Comparison of ENCODE assay signal across 11 cellular contexts in the genomic region with DNA sequence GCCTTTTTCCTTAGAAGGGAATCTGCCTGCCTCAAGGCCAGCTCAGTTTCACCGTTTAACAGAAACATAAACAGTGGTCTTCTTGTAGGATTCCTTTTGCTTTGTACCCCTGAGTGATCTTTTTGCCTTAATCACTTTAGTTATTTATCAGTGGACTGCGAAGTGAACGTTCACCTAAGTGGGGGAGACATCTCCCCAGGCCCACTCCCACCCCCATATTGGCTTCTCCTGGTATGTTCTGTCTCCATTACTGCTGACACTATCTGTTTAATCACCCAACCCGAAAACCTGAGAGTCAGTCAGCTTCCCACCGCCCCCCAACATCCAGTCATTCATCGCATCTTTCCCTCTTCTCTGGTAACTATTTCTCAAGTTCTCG. TPM values are rescaled to one million over a fixed set of nuclear protein-coding genes. Genes with fewer than 3 reads are reported as not detected.
DNase-seq lines count a peak whose midpoint lies in the region; ATAC-seq and TF ChIP-seq lines count a peak whose summit lies in the region.
"Had no signal": no experiment of that assay in that cellular context is flagged by ENCODE, and none has a peak within 500 bp of the region (broad histone marks: within the 10 kb centered on the region; RNA-seq: fewer than 3 reads in every experiment).

No MANE protein-coding gene starts in this region.

- H3K27me3 Mint-ChIP-seq in activated CD4-positive, alpha-beta T cell treated with anti-CD3 and anti-CD28 coated beads, Interleukin-2, amount 10 ng/mL, durations not matched to agents 7 days and 5 days: no peaks in the 10 kb centered on the region

- peaks cover 33% of the 10 kb centered on the region for H3K4me1 ChIP-seq in smooth muscle cell (ENCODE audit: low read depth)

- peak overlapping the region; percentile 72 for H3K4me3 ChIP-seq in SU-DHL-6 (ENCODE audit: insufficient read depth, low read length, poor library complexity, severe bottlenecking)
- peak overlapping the region; percentile 80 for H3K4me3 ChIP-seq in fibroblast of mammary gland (ENCODE audit: control insufficient read depth, low read depth, low read length)
- H3K4me3 ChIP-seq in smooth muscle cell: peak overlapping the region; percentile 87

- no peak for TF ChIP-seq CTCF in SU-DHL-6 (IDR thresholded peaks at IDR 0.05; ENCODE audit: insufficient read depth, low read length, poor library complexity, severe bottlenecking)
- TF ChIP-seq CTCF in fibroblast of mammary gland (conservative IDR thresholded peaks at IDR 0.05; ENCODE audit: control insufficient read depth, insufficient read depth, low read depth, low read length): no peak
- no peak for TF ChIP-seq CTCF in smooth muscle cell (IDR thresholded peaks at IDR 0.05; ENCODE audit: borderline replicate concordance, insufficient read depth, poor library complexity, severe bottlenecking)

- peaks cover 13% of the 10 kb centered on the region; the same call in 1 of the 2 replicates for H3K36me3 ChIP-seq in SU-DHL-6 (ENCODE audit: low read length)
- no peaks in the 10 kb centered on the region for H3K36me3 ChIP-seq in smooth muscle cell (ENCODE audit: low read depth)

- peak overlapping the region; percentile 81 for H3K4me2 ChIP-seq in SU-DHL-6 (ENCODE audit: low read depth, low read length, poor library complexity, severe bottlenecking)
- peak overlapping the region; percentile 93 for H3K4me2 ChIP-seq in smooth muscle cell

- H3K9me3 Mint-ChIP-seq in activated CD4-positive, alpha-beta T cell treated with anti-CD3 and anti-CD28 coated beads, Interleukin-2, amount 10 ng/mL, durations not matched to agents 7 days and 5 days: no peaks in the 10 kb centered on the region

- no peaks in the 10 kb centered on the region for H3F3A ChIP-seq in SU-DHL-6 (ENCODE audit: insufficient read depth)
- H3F3A ChIP-seq in smooth muscle cell (ENCODE audit: low read depth): peaks cover 22% of the 10 kb centered on the region

- ATAC-seq in GM21390 (IDR thresholded peaks at IDR 0.05; ENCODE audit: unreplicated experiment) (no peak), GM18867 (IDR thresholded peaks at IDR 0.05; ENCODE audit: unreplicated experiment) (no peak)
- ATAC-seq: sciatic nerve had no signal

- no peak for DNase-seq in activated CD4-positive, alpha-beta T cell treated with anti-CD3 and anti-CD28 coated beads, Interleukin-2, amount 10 ng/mL, durations not matched to agents 7 days and 5 days
- DNase-seq in activated CD4-positive, alpha-beta T cell treated with anti-CD3 and anti-CD28 coated beads for 4 hours: no peak
- DNase-seq in fibroblast of mammary gland (ENCODE audit: low read depth): no peak
- no peak for DNase-seq in smooth muscle cell (lab: John Stamatoyannopoulos, UW; ENCODE audit: unreplicated experiment)
- DNase-seq in C1 segment of cervical spinal cord (lab: John Stamatoyannopoulos, UW): no peak
- DNase-seq: NCI-H2171 had no signal

- H3K27ac ChIP-seq in SU-DHL-6 (ENCODE audit: low read depth, low read length) (no peak overlapping the region), smooth muscle cell (ENCODE audit: low read depth) (peak overlapping the region; percentile 21)
- H3K27ac ChIP-seq: vagina had no signal

- peaks cover 52% of the 10 kb centered on the region for H3K36me3 Mint-ChIP-seq in activated CD4-positive, alpha-beta T cell treated with anti-CD3 and anti-CD28 coated beads, Interleukin-2, amount 10 ng/mL, durations not matched to agents 7 days and 5 days (ENCODE audit: low read depth)

- H3K4me3 Mint-ChIP-seq in activated CD4-positive, alpha-beta T cell treated with anti-CD3 and anti-CD28 coated beads, Interleukin-2, amount 10 ng/mL, durations not matched to agents 7 days and 5 days: peak overlapping the region; percentile 95

- H3K27me3 ChIP-seq in SU-DHL-6 (ENCODE audit: low read length) (no peaks in the 10 kb centered on the region), smooth muscle cell (ENCODE audit: low read depth) (no peaks in the 10 kb centered on the region)
- H3K27me3 ChIP-seq: vagina had no signal

- H3K4me1 Mint-ChIP-seq in activated CD4-positive, alpha-beta T cell treated with anti-CD3 and anti-CD28 coated beads, Interleukin-2, amount 10 ng/mL, durations not matched to agents 7 days and 5 days: peaks cover 69% of the 10 kb centered on the region

- H3K9me2 ChIP-seq in SU-DHL-6 (replicated peaks; ENCODE audit: insufficient read depth, low read length): no peaks in the 10 kb centered on the region

- H2AFZ ChIP-seq in SU-DHL-6 (ENCODE audit: low read depth, low read length, severe bottlenecking) (no peak overlapping the region), smooth muscle cell (ENCODE audit: low read depth) (no peak overlapping the region)

- WGBS in smooth muscle cell (ENCODE audit: low lambda C conversion rate): 70% methylated on average over 7 of the region's 7 CpGs

- H4K20me1 ChIP-seq in SU-DHL-6 (ENCODE audit: low read depth, low read length) (no peaks in the 10 kb centered on the region), smooth muscle cell (ENCODE audit: low read depth) (peaks cover 6% of the 10 kb centered on the region)

- peak overlapping the region; percentile 7 for H3K27ac Mint-ChIP-seq in activated CD4-positive, alpha-beta T cell treated with anti-CD3 and anti-CD28 coated beads, Interleukin-2, amount 10 ng/mL, durations not matched to agents 7 days and 5 days

- H3K9ac ChIP-seq in SU-DHL-6 (ENCODE audit: low read length): peak overlapping the region; percentile 74
- peak overlapping the region; percentile 21 for H3K9ac ChIP-seq in smooth muscle cell (ENCODE audit: low read depth)

- H3K79me2 ChIP-seq in SU-DHL-6 (ENCODE audit: insufficient read depth, low read length): peaks cover 92% of the 10 kb centered on the region
- peaks cover 48% of the 10 kb centered on the region for H3K79me2 ChIP-seq in smooth muscle cell (ENCODE audit: low read depth)

- POLR2A ChIA-PET in activated CD4-positive, alpha-beta T cell treated with anti-CD3 and anti-CD28 coated beads, Interleukin-2, amount 10 ng/mL, durations not matched to agents 7 days and 5 days (lab: Charles Lee): no interaction called here

- H3K9me3 ChIP-seq in SU-DHL-6 (ENCODE audit: insufficient read depth, low read length) (no peaks in the 10 kb centered on the region), smooth muscle cell (replicated peaks; ENCODE audit: low read depth) (no peaks in the 10 kb centered on the region)
- H3K9me3 ChIP-seq: vagina had no signal

- CTCF ChIA-PET in activated CD4-positive, alpha-beta T cell treated with anti-CD3 and anti-CD28 coated beads, Interleukin-2, amount 10 ng/mL, durations not matched to agents 7 days and 5 days (lab: Charles Lee): interaction anchor here (0.5 kb wide), 1 partner anchor 99 kb away, joined by 3 read pairs; no protein-coding TSS in a partner anchor

RNA-seq across cellular contexts. Expression of gene SKP2, which starts 1.4 kb away (rescaled TPM):
- 10 to 100 TPM; 43.1 to 43.9 TPM for total RNA-seq in activated CD4-positive, alpha-beta T cell treated with anti-CD3 and anti-CD28 coated beads, Interleukin-2, amount 10 ng/mL, durations not matched to agents 7 days and 5 days
- total RNA-seq in smooth muscle cell: 53.8 and 61.8 TPM in 2 replicates
- 38.8 and 42.8 TPM in 2 replicates for polyA plus RNA-seq in smooth muscle cell

RNA-seq across cellular contexts. Expression of gene LMBRD2, which starts 1.6 kb away (rescaled TPM):
- total RNA-seq in activated CD4-positive, alpha-beta T cell treated with anti-CD3 and anti-CD28 coated beads, Interleukin-2, amount 10 ng/mL, durations not matched to agents 7 days and 5 days: 10 to 100 TPM; 12.9 to 16.9 TPM
- total RNA-seq in smooth muscle cell: 16.4 and 18.5 TPM in 2 replicates
- polyA plus RNA-seq in smooth muscle cell: 2.5 and 5.0 TPM in 2 replicates
